ENCODE assay signal across 26 cellular contexts in the genomic region with DNA sequence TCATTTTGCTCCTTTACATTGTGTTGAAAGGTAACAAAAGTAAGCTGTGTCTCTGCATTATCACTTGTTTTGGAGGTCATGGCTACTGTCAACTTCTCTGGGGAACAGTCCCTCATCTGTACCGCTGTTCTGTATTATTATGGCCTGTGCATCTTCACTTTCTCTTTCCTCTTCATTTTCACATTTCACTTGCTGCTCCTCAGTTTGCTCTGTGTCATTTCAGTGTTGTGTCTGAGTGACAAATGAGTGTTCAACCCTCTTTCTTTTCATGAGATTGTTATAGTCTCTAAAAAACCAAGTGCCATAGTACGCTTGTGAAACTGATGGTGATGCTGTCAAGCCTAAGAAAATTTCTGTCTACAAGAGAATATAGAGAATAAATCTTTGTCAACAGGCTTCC.
"Had no signal": no experiment of that assay in that cellular context is flagged by ENCODE, and none has a peak within 500 bp of the region (broad histone marks: within the 10 kb centered on the region; RNA-seq: fewer than 3 reads in every experiment).

No MANE protein-coding gene starts in this region.

- H3K27me3 ChIP-seq: right atrium auricular region, tibial nerve had no signal

- H3K4me3 ChIP-seq: psoas muscle, right atrium auricular region, smooth muscle cell, tibial nerve had no signal

- H3K79me2 ChIP-seq: parathyroid adenoma had no signal

- H3K9me3 ChIP-seq: psoas muscle, right atrium auricular region, tibial nerve had no signal

- ATAC-seq: activated T-cell treated with anti-CD3 and anti-CD28 coated beads, Interleukin-2, amount 50 U/mL, for 4 hours; activated T-helper 17 cell treated with anti-CD3 and anti-CD28 coated beads, Interleukin-2, amount 50 U/mL, for 72 hours; effector memory CD8-positive, alpha-beta T cell; naive thymus-derived CD4-positive, alpha-beta T cell; psoas muscle had no signal

- H3K36me3 ChIP-seq: right atrium auricular region, tibial nerve had no signal

- H3K4me2 ChIP-seq: smooth muscle cell had no signal

- DNase-seq: activated CD4-positive, alpha-beta memory T cell treated with anti-CD3 and anti-CD28 coated beads, Interleukin-2, amount 10 ng/mL, durations not matched to agents 7 days and 5 days; activated CD4-positive, alpha-beta T cell treated with anti-CD3 and anti-CD28 coated beads for 48 hours; activated gamma-delta T cell treated with Interleukin-2 at 50 U/mL for 16 hours; activated naive CD4-positive, alpha-beta T cell treated with anti-CD3 and anti-CD28 coated beads, Interleukin-2, amount 50 U/mL, for 16 hours; activated T-cell treated with anti-CD3 and anti-CD28 coated beads, Interleukin-2, amount 50 U/mL, for 4 hours; amniotic stem cell; caudate nucleus; cortex of kidney; effector memory CD8-positive, alpha-beta T cell; head of caudate nucleus; hippocampal formation; immature natural killer cell; kidney; midbrain; naive thymus-derived CD4-positive, alpha-beta T cell; occipital lobe; psoas muscle; stimulated activated CD4-positive, alpha-beta T cell treated with anti-CD3 and anti-CD28 coated beads, Interleukin-2, amount 100 ng/mL, for 24 hours; stimulated activated naive CD4-positive, alpha-beta T cell; T-helper 9 cell had no signal

- H2AFZ ChIP-seq: parathyroid adenoma had no signal

- H3K9ac ChIP-seq: parathyroid adenoma had no signal

- H3K27ac ChIP-seq: parathyroid adenoma, psoas muscle, right atrium auricular region, tibial nerve, VCaP had no signal
